ENCODE assay signal across 8 cellular contexts in the genomic region with DNA sequence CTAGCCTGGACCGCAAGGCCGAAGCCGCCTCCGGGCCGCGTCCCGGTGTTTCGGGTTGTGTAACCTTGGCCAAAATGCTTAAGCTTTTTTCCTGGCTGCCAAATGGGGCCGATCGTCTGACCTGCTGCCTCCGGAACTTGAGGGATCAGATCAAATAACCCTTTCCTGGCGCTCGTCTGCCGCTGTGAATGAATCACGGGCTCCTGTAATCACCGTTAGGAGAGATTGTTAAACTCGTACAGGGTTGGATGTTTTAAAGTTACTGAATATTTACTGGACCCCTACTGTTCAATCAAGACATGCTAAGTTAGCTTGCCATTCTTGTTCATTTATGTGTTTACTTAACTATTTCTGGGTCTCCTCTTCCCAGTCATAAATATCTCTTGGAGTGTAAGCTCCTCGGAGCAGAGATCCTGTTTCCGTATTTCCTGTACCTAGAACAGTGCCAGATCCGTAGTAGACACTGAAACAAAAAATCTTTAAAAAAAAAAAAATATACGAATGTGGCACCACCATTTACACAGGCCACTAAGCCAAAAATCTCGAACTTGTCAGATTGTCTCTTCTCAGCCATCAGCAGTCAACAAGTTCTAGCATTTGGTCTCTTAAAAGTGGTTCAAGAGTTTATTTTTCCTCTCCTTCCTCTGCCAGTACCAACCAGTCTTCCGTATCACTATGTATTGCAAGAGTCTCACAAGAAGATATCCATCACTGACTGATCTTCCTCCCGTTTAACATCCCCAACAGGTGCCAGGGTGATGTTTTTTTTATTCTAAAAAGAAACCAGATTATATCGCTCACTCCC. TPM values are rescaled to one million over a fixed set of nuclear protein-coding genes. Genes with fewer than 3 reads are reported as not detected.
DNase-seq lines count a peak whose midpoint lies in the region; FAIRE-seq and TF ChIP-seq lines count a peak whose summit lies in the region.

No MANE protein-coding gene starts in this region.

- no peak for FAIRE-seq in GM12891 (lab: Jason Lieb, UNC)

- H3K36me3 ChIP-seq in neuron (ENCODE audit: insufficient read depth, low read length): no peaks in the 10 kb centered on the region

- TF ChIP-seq POLR2A in NB4 (IDR thresholded peaks at IDR 0.05; ENCODE audit: extremely low read depth, insufficient read length) (no peak), GM12891 (IDR thresholded peaks at IDR 0.05; ENCODE audit: low read depth, low read length) (no peak)

- H3K4me3 ChIP-seq in GM12864 (ENCODE audit: low read depth, low read length): peak overlapping the region; percentile 91
- peak overlapping the region; percentile 82 for H3K4me3 ChIP-seq in NB4 (ENCODE audit: low read depth, low read length)
- peak overlapping the region; percentile 65 for H3K4me3 ChIP-seq in fibroblast of pulmonary artery (replicated peaks; ENCODE audit: low read depth, low read length)
- peak overlapping the region; percentile 84 for H3K4me3 ChIP-seq in neuron (ENCODE audit: low read length)

- H3K27me3 ChIP-seq in neuron (ENCODE audit: insufficient read depth, low read length): no peaks in the 10 kb centered on the region

- TF ChIP-seq CTCF in 22Rv1 (IDR thresholded peaks at IDR 0.05): no peak
- no peak for TF ChIP-seq CTCF in GM12864 (IDR thresholded peaks at IDR 0.05; ENCODE audit: low read depth, low read length, missing control alignments)
- no peak for TF ChIP-seq CTCF in NB4 (IDR thresholded peaks at IDR 0.05; ENCODE audit: low read depth, low read length)
- TF ChIP-seq CTCF in fibroblast of pulmonary artery (IDR thresholded peaks at IDR 0.05; ENCODE audit: low read length, missing control alignments): no peak

- no peaks in the 10 kb centered on the region for H3K9me3 ChIP-seq in neuron (ENCODE audit: low read length)

- peaks cover 20% of the 10 kb centered on the region for H3K4me1 ChIP-seq in neuron (ENCODE audit: insufficient read depth, low read length)

- peak overlapping the region; percentile 96 for H2AFZ ChIP-seq in neuron (ENCODE audit: low read depth, low read length)

- no peak for DNase-seq in GM12864 (ENCODE audit: low read depth)
- no peak for DNase-seq in NB4 (ENCODE audit: low read depth)
- DNase-seq in activated CD4-positive, alpha-beta T cell treated with anti-CD3 and anti-CD28 coated beads for 4 hours: peak; percentile 60 to 62
- peak; percentile 80 for DNase-seq in fibroblast of pulmonary artery (ENCODE audit: low read depth)
- DNase-seq in GM12891 (ENCODE audit: insufficient read length, low spot score): no peak
- no peak for DNase-seq in GM19238 (ENCODE audit: insufficient read length, low spot score)

- H3K27ac ChIP-seq in 22Rv1: peak overlapping the region; percentile 93

TF ChIP-seq in GM12891, 5 proteins besides CTCF, POLR2A, EP300 and RAD21:
- no peak for TF ChIP-seq POU2F2 (IDR thresholded peaks at IDR 0.05; ENCODE audit: low read depth, low read length)
- no peak; the same call in 1 of the 2 replicates for TF ChIP-seq POLR2AphosphoS5 (IDR thresholded peaks at IDR 0.05; ENCODE audit: low read depth, low read length)
- no peak for TF ChIP-seq TAF1 (IDR thresholded peaks at IDR 0.05; ENCODE audit: low read depth, low read length)
- TF ChIP-seq SPI1 (IDR thresholded peaks at IDR 0.05; ENCODE audit: low read depth, low read length): no peak
- TF ChIP-seq PAX5 (IDR thresholded peaks at IDR 0.05; ENCODE audit: insufficient read depth, low read length, severe bottlenecking): no peak

RNA-seq across cellular contexts. Expression of gene TM9SF3, which starts 0.6 kb away (rescaled TPM):
- polyA plus RNA-seq in GM12891 (2012; ENCODE audit: low read depth, missing spikeins): 22.8 TPM

Comparison
In these comparisons a context has a peak if more than half of its experiments do, and no peak if none do; other contexts are left out.
1. DNase-seq: peak in activated CD4-positive, alpha-beta T cell treated with anti-CD3 and anti-CD28 coated beads for 4 hours (2 of 2) and fibroblast of pulmonary artery (single experiment); none in GM12864 (single experiment), NB4 (single experiment), GM12891 (single experiment) and GM19238 (single experiment).
2. Peak in every context shown above with its lines, with median percentiles within 50 percentile points of each other: H3K4me3 ChIP-seq.